ENCODE assay signal across 21 cellular contexts in the genomic region with DNA sequence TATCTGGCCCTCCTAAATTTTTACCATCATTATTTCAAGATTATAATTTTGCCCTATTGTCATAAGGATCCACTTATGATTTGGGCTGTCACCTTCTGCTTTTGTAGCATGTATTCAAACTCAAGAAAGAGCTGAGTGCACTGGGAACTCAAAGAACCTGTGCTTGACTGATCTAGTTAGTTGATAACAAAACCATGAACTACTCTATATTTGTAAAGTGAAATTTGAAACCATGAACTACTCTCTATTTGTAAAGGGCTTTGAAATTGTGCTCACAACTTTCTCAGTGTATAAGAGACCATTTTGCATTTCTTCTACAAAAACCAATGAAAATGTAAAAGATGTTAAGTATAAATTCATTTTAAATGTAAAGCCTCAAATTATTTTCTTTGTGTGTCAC.
DNase-seq lines count a peak whose midpoint lies in the region; ATAC-seq and TF ChIP-seq lines count a peak whose summit lies in the region.
"Had no signal": no experiment of that assay in that cellular context is flagged by ENCODE, and none has a peak within 500 bp of the region (broad histone marks: within the 10 kb centered on the region; RNA-seq: fewer than 3 reads in every experiment).

No MANE protein-coding gene starts in this region.

- no peak overlapping the region for H3K4me3 ChIP-seq in LNCaP clone FGC (ENCODE audit: low read depth, low read length)
- H3K4me3 ChIP-seq in endodermal cell (ENCODE audit: low read length): no peak overlapping the region
- no peak overlapping the region for H3K4me3 ChIP-seq in esophagus squamous epithelium
- H3K4me3 ChIP-seq: MG63, ovary, thoracic aorta had no signal

- ATAC-seq in GM21390 (IDR thresholded peaks at IDR 0.05; ENCODE audit: unreplicated experiment): peak; percentile 76
- no peak for ATAC-seq in HG03039 (IDR thresholded peaks at IDR 0.05; ENCODE audit: unreplicated experiment)
- ATAC-seq: activated CD4-positive, alpha-beta T cell treated with anti-CD3 and anti-CD28 coated beads for 36 hours had no signal

- peak; percentile 25 for DNase-seq in NCI-H2196 (lab: John Stamatoyannopoulos, UW; ENCODE audit: unreplicated experiment)
- no peak for DNase-seq in NCI-H2196 treated with DMSO at 0.1 percent for 48 hours (lab: John Stamatoyannopoulos, UW; ENCODE audit: unreplicated experiment)
- peak; percentile 48 for DNase-seq in LNCaP clone FGC (ENCODE audit: low read depth)
- DNase-seq in endodermal cell: no peak
- no peak for DNase-seq in esophagus squamous epithelium (lab: John Stamatoyannopoulos, UW)
- no peak for DNase-seq in pons (ENCODE audit: low spot score)
- DNase-seq: activated CD4-positive, alpha-beta T cell treated with anti-CD3 and anti-CD28 coated beads for 36 hours; cerebellar nuclear complex; COR-L47; MG63; naive B cell; NCI-H1694; ovary had no signal

- no peaks in the 10 kb centered on the region for H3K36me3 Mint-ChIP-seq in endodermal cell (ENCODE audit: low read depth)
- H3K36me3 Mint-ChIP-seq: activated naive CD8-positive, alpha-beta T cell; naive B cell had no signal

- H3K4me1 Mint-ChIP-seq in endodermal cell: peaks cover 13% of the 10 kb centered on the region
- H3K4me1 Mint-ChIP-seq: activated CD4-positive, alpha-beta T cell treated with anti-CD3 and anti-CD28 coated beads for 36 hours; B cell; memory B cell; naive B cell had no signal

- H3K27me3 Mint-ChIP-seq in endodermal cell (ENCODE audit: insufficient read depth): no peaks in the 10 kb centered on the region

- no peaks in the 10 kb centered on the region for H3K9me3 Mint-ChIP-seq in endodermal cell
- H3K9me3 Mint-ChIP-seq: activated T-helper 1 cell treated with anti-CD3 and anti-CD28 coated beads, Interleukin-12 subunit alpha, Interleukin-12 subunit beta, Interleukin-2, Interleukin-4 antibody, amounts not matched to agents 30 ng/mL and 10 ng/mL and 1 ng/mL, durations not matched to agents 14 hours and 24 hours and 36 hours had no signal

- H3K4me3 Mint-ChIP-seq in endodermal cell: no peak overlapping the region
- H3K4me3 Mint-ChIP-seq: activated CD4-positive, alpha-beta T cell treated with anti-CD3 and anti-CD28 coated beads for 36 hours; activated naive CD8-positive, alpha-beta T cell; activated T-helper 1 cell treated with anti-CD3 and anti-CD28 coated beads, Interleukin-12 subunit alpha, Interleukin-12 subunit beta, Interleukin-2, Interleukin-4 antibody, amounts not matched to agents 30 ng/mL and 10 ng/mL and 1 ng/mL, durations not matched to agents 14 hours and 24 hours and 36 hours; B cell; memory B cell; naive B cell had no signal

- no peak for TF ChIP-seq CTCF in LNCaP clone FGC (IDR thresholded peaks at IDR 0.05; ENCODE audit: control insufficient read depth, extremely low read depth, insufficient read depth)
- TF ChIP-seq CTCF in endodermal cell (conservative IDR thresholded peaks at IDR 0.05): no peak
- no peak for TF ChIP-seq CTCF in esophagus squamous epithelium (IDR thresholded peaks at IDR 0.05)

- H3K9ac ChIP-seq in endodermal cell (ENCODE audit: extremely low read depth, low read length, poor library complexity, severe bottlenecking): no peak overlapping the region

- H3K36me3 ChIP-seq in endodermal cell (ENCODE audit: control insufficient read depth, insufficient read depth, low read length) (no peaks in the 10 kb centered on the region), esophagus squamous epithelium (no peaks in the 10 kb centered on the region)
- H3K36me3 ChIP-seq: MG63, ovary, thoracic aorta had no signal

- intact Hi-C loops in esophagus squamous epithelium (cut with DNase I): no loop called here

- H3K27me3 ChIP-seq in endodermal cell (ENCODE audit: control insufficient read depth, insufficient read depth, low read length, poor library complexity, severe bottlenecking) (no peaks in the 10 kb centered on the region), esophagus squamous epithelium (peaks cover 0 to 14% (median 0%) of the 10 kb centered on the region in 4 donors)
- H3K27me3 ChIP-seq: ovary had no signal

- no peaks in the 10 kb centered on the region for H3K9me3 ChIP-seq in endodermal cell (ENCODE audit: control insufficient read depth, low read length)
- H3K9me3 ChIP-seq in esophagus squamous epithelium: no peaks in the 10 kb centered on the region
- H3K9me3 ChIP-seq: MG63, ovary, thoracic aorta had no signal

- TF ChIP-seq POLR2A in esophagus squamous epithelium (IDR thresholded peaks at IDR 0.05): no peak

- no peak overlapping the region for H3K27ac Mint-ChIP-seq in endodermal cell
- H3K27ac Mint-ChIP-seq: activated CD4-positive, alpha-beta T cell treated with anti-CD3 and anti-CD28 coated beads for 36 hours; activated naive CD8-positive, alpha-beta T cell; activated T-helper 1 cell treated with anti-CD3 and anti-CD28 coated beads, Interleukin-12 subunit alpha, Interleukin-12 subunit beta, Interleukin-2, Interleukin-4 antibody, amounts not matched to agents 30 ng/mL and 10 ng/mL and 1 ng/mL, durations not matched to agents 14 hours and 24 hours and 36 hours; B cell; memory B cell; naive B cell had no signal

- peaks cover 4% of the 10 kb centered on the region for H3K4me1 ChIP-seq in endodermal cell (ENCODE audit: control insufficient read depth, insufficient read depth, low read length)
- no peaks in the 10 kb centered on the region for H3K4me1 ChIP-seq in esophagus squamous epithelium

- H3K27ac ChIP-seq in endodermal cell (ENCODE audit: low read depth, low read length) (peak overlapping the region; percentile 1), esophagus squamous epithelium (no peak overlapping the region)
- H3K27ac ChIP-seq: HL-60, ovary, thoracic aorta had no signal

Comparison
In these comparisons a context has a peak if more than half of its experiments do, and no peak if none do; other contexts are left out.
1. DNase-seq: peak in NCI-H2196 (single experiment) and LNCaP clone FGC (single experiment); none in NCI-H2196 treated with DMSO at 0.1 percent for 48 hours (single experiment), endodermal cell (single experiment), esophagus squamous epithelium (single experiment) and pons (single experiment).